In genomic region chr1:61190476-61191067, GRCh38 we compare ENCODE assay signal across 20 cellular contexts.
DNase-seq lines count a peak whose midpoint lies in the region; ATAC-seq and TF ChIP-seq lines count a peak whose summit lies in the region.
"Had no signal": no experiment of that assay in that cellular context is flagged by ENCODE, and none has a peak within 500 bp of the region (broad histone marks: within the 10 kb centered on the region; RNA-seq: fewer than 3 reads in every experiment).

No MANE protein-coding gene starts in this region.

- H2AFZ ChIP-seq in osteoblast (ENCODE audit: low read length): no peak overlapping the region

- no peak overlapping the region for H3K4me3 ChIP-seq in SK-N-MC
- no peak overlapping the region for H3K4me3 ChIP-seq in epithelial cell of esophagus (ENCODE audit: low read length)
- H3K4me3 ChIP-seq in osteoblast (ENCODE audit: insufficient read depth, low read length): no peak overlapping the region
- H3K4me3 ChIP-seq in uterus: no peak overlapping the region

- no peaks in the 10 kb centered on the region for H3K9me3 ChIP-seq in SK-N-MC (ENCODE audit: low read depth, low read length)
- H3K9me3 ChIP-seq in osteoblast (ENCODE audit: low read depth, low read length): no peaks in the 10 kb centered on the region
- H3K9me3 ChIP-seq in uterus: no peaks in the 10 kb centered on the region

- H3K4me1 ChIP-seq in osteoblast (ENCODE audit: insufficient read depth, low read length) (no peaks in the 10 kb centered on the region), uterus (peaks cover 0 to 12% of the 10 kb centered on the region in 2 donors)

- no peak overlapping the region for H3K4me2 ChIP-seq in osteoblast (ENCODE audit: insufficient read depth, low read length)

- TF ChIP-seq POLR2A in uterus (IDR thresholded peaks at IDR 0.05): no peak

- ATAC-seq in GM18511 (IDR thresholded peaks at IDR 0.05; ENCODE audit: unreplicated experiment): no peak
- ATAC-seq: activated CD4-positive, alpha-beta T cell treated with anti-CD3 and anti-CD28 coated beads for 36 hours; natural killer cell had no signal

- H3K27ac ChIP-seq in SK-N-MC (peak overlapping the region; percentile 72), osteoblast (ENCODE audit: low read depth, low read length) (no peak overlapping the region), uterus (peak overlapping the region; percentile 57 to 68)

- no peaks in the 10 kb centered on the region for H3K79me2 ChIP-seq in osteoblast (ENCODE audit: insufficient read depth, low read length)

- TF ChIP-seq CTCF in epithelial cell of esophagus (IDR thresholded peaks at IDR 0.05; ENCODE audit: insufficient read depth, low read depth, low read length, missing control alignments) (no peak), osteoblast (IDR thresholded peaks at IDR 0.05; ENCODE audit: extremely low read depth, low read depth, low read length) (no peak), uterus (IDR thresholded peaks at IDR 0.05) (no peak)

- H3K9ac ChIP-seq in SK-N-MC (ENCODE audit: insufficient read length): no peak overlapping the region

- intact Hi-C loops in uterus (cut with DNase I; ENCODE audit: low total_unique reads): no loop called here

- no peaks in the 10 kb centered on the region for H4K20me1 ChIP-seq in osteoblast (ENCODE audit: insufficient read depth, low read length)

- no peak for DNase-seq in SK-N-MC (ENCODE audit: low read depth, low spot score)
- peak; percentile 4 for DNase-seq in epithelial cell of esophagus (ENCODE audit: low read depth)
- DNase-seq in osteoblast (ENCODE audit: insufficient read length, low spot score, missing footprints): peak; percentile 43
- DNase-seq in uterus: no peak
- DNase-seq in GF-D8 (lab: John Stamatoyannopoulos, UW): no peak
- no peak for DNase-seq in nucleus accumbens (lab: John Stamatoyannopoulos, UW)
- DNase-seq: activated CD4-positive, alpha-beta T cell treated with anti-CD3 and anti-CD28 coated beads for 36 hours; activated effector memory CD4-positive, alpha-beta T cell treated with Interleukin-2 at 50 U/mL for 16 hours; effector CD4-positive, alpha-beta T cell; GOT3; islet precursor cell; Kasumi-1; mammary epithelial cell; natural killer cell; NCI-H1417; NCI-H526 treated with DMSO at 0.1 percent for 48 hours; Right ventricle myocardium superior; small intestine; stimulated activated CD4-positive, alpha-beta T cell treated with anti-CD3 and anti-CD28 coated beads, Interleukin-4, amount 100 ng/mL, for 1 hour had no signal

- H3K27me3 ChIP-seq in osteoblast (ENCODE audit: insufficient read depth, low read length) (no peaks in the 10 kb centered on the region), uterus (no peaks in the 10 kb centered on the region)

- H3K36me3 ChIP-seq in SK-N-MC (ENCODE audit: insufficient read depth, low read length) (no peaks in the 10 kb centered on the region), osteoblast (ENCODE audit: insufficient read depth, low read length) (no peaks in the 10 kb centered on the region), uterus (no peaks in the 10 kb centered on the region)

Comparison
In these comparisons a context has a peak if more than half of its experiments do, and no peak if none do; other contexts are left out.
1. DNase-seq: peak in epithelial cell of esophagus (single experiment) and osteoblast (single experiment); none in SK-N-MC (single experiment), uterus (0 of 2), GF-D8 (single experiment) and nucleus accumbens (0 of 56).